ENCODE assay signal across 14 cellular contexts in genomic region chr20:1382670-1383069, GRCh38. TPM values are rescaled to one million over a fixed set of nuclear protein-coding genes. Genes with fewer than 3 reads are reported as not detected.
DNase-seq lines count a peak whose midpoint lies in the region; ATAC-seq and TF ChIP-seq lines count a peak whose summit lies in the region.
"Had no signal": no experiment of that assay in that cellular context is flagged by ENCODE, and none has a peak within 500 bp of the region (broad histone marks: within the 10 kb centered on the region; RNA-seq: fewer than 3 reads in every experiment).

No MANE protein-coding gene starts in this region.

- H3K27ac Mint-ChIP-seq in CD4-positive, CD25-positive, alpha-beta regulatory T cell: peak overlapping the region in 2 of 3 donors; percentile 4 to 34
- H3K27ac Mint-ChIP-seq in activated T-helper 2 cell treated with anti-CD3 and anti-CD28 coated beads, Interferon-gamma antibody, Interleukin-2, Interleukin-4, amounts not matched to agents 10 μg/mL and 5 μg/mL and 100 μg/mL, durations not matched to agents 14 hours and 24 hours and 36 hours: no peak overlapping the region
- H3K27ac Mint-ChIP-seq: stimulated activated effector memory CD8-positive, alpha-beta T cell treated with anti-CD3 and anti-CD28 coated beads, Interleukin-12 subunit alpha, Interleukin-12 subunit beta, amount 100 ng/mL, for 72 hours had no signal

- DNase-seq in CD4-positive, CD25-positive, alpha-beta regulatory T cell: no peak
- no peak for DNase-seq in adipocyte (ENCODE audit: low read depth)
- no peak for DNase-seq in left lung
- DNase-seq in activated T-helper 2 cell treated with anti-CD3 and anti-CD28 coated beads, Interferon-gamma antibody, Interleukin-2, Interleukin-4, amounts not matched to agents 10 μg/mL and 5 μg/mL and 100 μg/mL, durations not matched to agents 14 hours and 24 hours and 36 hours (ENCODE audit: low spot score): no peak
- no peak for DNase-seq in NCI-H510A (lab: John Stamatoyannopoulos, UW)
- no peak for DNase-seq in hepatocyte (ENCODE audit: low spot score)
- DNase-seq: activated CD4-positive, CD25-positive, alpha-beta regulatory T cell treated with anti-CD3 and anti-CD28 coated beads, Interleukin-2, amount 50 U/mL, for 72 hours; activated naive CD4-positive, alpha-beta T cell treated with anti-CD3 and anti-CD28 coated beads, Interleukin-2, amount 50 U/mL, for 16 hours; AML-193; foreskin fibroblast; T-helper 1 cell had no signal

- peaks cover 20% of the 10 kb centered on the region for H3K36me3 Mint-ChIP-seq in CD4-positive, CD25-positive, alpha-beta regulatory T cell
- H3K36me3 Mint-ChIP-seq in activated T-helper 2 cell treated with anti-CD3 and anti-CD28 coated beads, Interferon-gamma antibody, Interleukin-2, Interleukin-4, amounts not matched to agents 10 μg/mL and 5 μg/mL and 100 μg/mL, durations not matched to agents 14 hours and 24 hours and 36 hours (ENCODE audit: low read depth): peaks cover 47% of the 10 kb centered on the region

- no peaks in the 10 kb centered on the region for H3K9me3 ChIP-seq in CD4-positive, CD25-positive, alpha-beta regulatory T cell (ENCODE audit: control insufficient read depth in 2 of 2, low read length in 2 of 2)
- H3K9me3 ChIP-seq in adipocyte (ENCODE audit: control insufficient read depth, low read length) (no peaks in the 10 kb centered on the region), left lung (no peaks in the 10 kb centered on the region), skeletal muscle tissue (ENCODE audit: control insufficient read depth in 3 of 3, low read length in 3 of 3) (no peaks in the 10 kb centered on the region), hepatocyte (ENCODE audit: low read depth) (no peaks in the 10 kb centered on the region)

- peaks cover 61 to 99% (median 81%) of the 10 kb centered on the region in 4 donors for H3K4me1 Mint-ChIP-seq in CD4-positive, CD25-positive, alpha-beta regulatory T cell
- H3K4me1 Mint-ChIP-seq in activated T-helper 2 cell treated with anti-CD3 and anti-CD28 coated beads, Interferon-gamma antibody, Interleukin-2, Interleukin-4, amounts not matched to agents 10 μg/mL and 5 μg/mL and 100 μg/mL, durations not matched to agents 14 hours and 24 hours and 36 hours (ENCODE audit: low read depth): peaks cover 88% of the 10 kb centered on the region

- H3K9me2 ChIP-seq in hepatocyte (replicated peaks; ENCODE audit: insufficient read depth): no peaks in the 10 kb centered on the region

- H3K36me3 ChIP-seq in CD4-positive, CD25-positive, alpha-beta regulatory T cell (ENCODE audit: control insufficient read depth, insufficient read depth, low read length): peaks cover 26% of the 10 kb centered on the region
- H3K36me3 ChIP-seq in adipocyte (ENCODE audit: control insufficient read depth, insufficient read depth, low read length, severe bottlenecking): peaks cover 13% of the 10 kb centered on the region
- H3K36me3 ChIP-seq in left lung: peaks cover 0 to 12% of the 10 kb centered on the region in 2 donors
- peaks cover 0 to 6% (median 0%) of the 10 kb centered on the region in 3 donors for H3K36me3 ChIP-seq in skeletal muscle tissue (ENCODE audit: control insufficient read depth in 3 of 3, insufficient read depth in 3 of 3, low read length in 3 of 3)
- no peaks in the 10 kb centered on the region for H3K36me3 ChIP-seq in hepatocyte (replicated peaks; ENCODE audit: insufficient read depth, low read depth)

- H4K20me1 ChIP-seq in hepatocyte (ENCODE audit: insufficient read depth, poor library complexity, severe bottlenecking): peaks cover 82% of the 10 kb centered on the region

- peaks cover 60% of the 10 kb centered on the region for H3K4me1 ChIP-seq in CD4-positive, CD25-positive, alpha-beta regulatory T cell (ENCODE audit: control insufficient read depth, insufficient read depth, low read length, poor library complexity, severe bottlenecking)
- H3K4me1 ChIP-seq in adipocyte (ENCODE audit: control insufficient read depth, insufficient read depth, low read length) (peaks cover 44% of the 10 kb centered on the region), left lung (peaks cover 43 to 100% of the 10 kb centered on the region in 2 donors), skeletal muscle tissue (ENCODE audit: control insufficient read depth in 3 of 3, insufficient read depth in 3 of 3, low read length in 3 of 3) (peaks cover 35 to 75% (median 38%) of the 10 kb centered on the region in 3 donors), hepatocyte (ENCODE audit: insufficient read depth) (peaks cover 30% of the 10 kb centered on the region)

- H3K9me3 Mint-ChIP-seq in CD4-positive, CD25-positive, alpha-beta regulatory T cell: no peaks in the 10 kb centered on the region
- no peaks in the 10 kb centered on the region for H3K9me3 Mint-ChIP-seq in activated T-helper 2 cell treated with anti-CD3 and anti-CD28 coated beads, Interferon-gamma antibody, Interleukin-2, Interleukin-4, amounts not matched to agents 10 μg/mL and 5 μg/mL and 100 μg/mL, durations not matched to agents 14 hours and 24 hours and 36 hours
- H3K9me3 Mint-ChIP-seq: nephron; stimulated activated effector memory CD8-positive, alpha-beta T cell treated with anti-CD3 and anti-CD28 coated beads, Interleukin-12 subunit alpha, Interleukin-12 subunit beta, amount 100 ng/mL, for 72 hours had no signal

- no peak overlapping the region for H3K4me3 ChIP-seq in CD4-positive, CD25-positive, alpha-beta regulatory T cell (ENCODE audit: low read depth, low read length)
- H3K4me3 ChIP-seq in adipocyte (ENCODE audit: low read length) (peak overlapping the region; percentile 40), left lung (no peak overlapping the region), skeletal muscle tissue (ENCODE audit: low read length in 3 of 3) (peak overlapping the region in 2 of 3 donors; percentile 4), hepatocyte (no peak overlapping the region)

- no peak for ATAC-seq in CD4-positive, CD25-positive, alpha-beta regulatory T cell (ENCODE audit: low read depth in 2 of 2)
- peak; percentile 13 for ATAC-seq in left lung
- ATAC-seq: stimulated activated effector memory CD8-positive, alpha-beta T cell treated with anti-CD3 and anti-CD28 coated beads, Interleukin-12 subunit alpha, Interleukin-12 subunit beta, amount 100 ng/mL, for 72 hours had no signal

- H3K4me3 Mint-ChIP-seq in CD4-positive, CD25-positive, alpha-beta regulatory T cell: peak overlapping the region in 2 of 4 donors; percentile 16 to 32
- no peak overlapping the region for H3K4me3 Mint-ChIP-seq in activated T-helper 2 cell treated with anti-CD3 and anti-CD28 coated beads, Interferon-gamma antibody, Interleukin-2, Interleukin-4, amounts not matched to agents 10 μg/mL and 5 μg/mL and 100 μg/mL, durations not matched to agents 14 hours and 24 hours and 36 hours (ENCODE audit: low read depth)
- H3K4me3 Mint-ChIP-seq: nephron; stimulated activated effector memory CD8-positive, alpha-beta T cell treated with anti-CD3 and anti-CD28 coated beads, Interleukin-12 subunit alpha, Interleukin-12 subunit beta, amount 100 ng/mL, for 72 hours had no signal

- no peak for TF ChIP-seq CTCF in left lung (IDR thresholded peaks at IDR 0.05)
- no peak for TF ChIP-seq CTCF in hepatocyte (IDR thresholded peaks at IDR 0.05; ENCODE audit: poor library complexity)

- WGBS in hepatocyte (ENCODE audit: low lambda C conversion rate, missing lambda C conversion rate): 95% methylated on average over 4 of the region's 4 CpGs

- no peaks in the 10 kb centered on the region for H3K27me3 ChIP-seq in CD4-positive, CD25-positive, alpha-beta regulatory T cell (ENCODE audit: control insufficient read depth, insufficient read depth, low read length)
- H3K27me3 ChIP-seq in adipocyte (replicated peaks; ENCODE audit: control insufficient read depth, insufficient read depth, low read length) (no peaks in the 10 kb centered on the region), left lung (no peaks in the 10 kb centered on the region), skeletal muscle tissue (ENCODE audit: control insufficient read depth in 3 of 3, insufficient read depth in 3 of 3, low read length in 3 of 3) (no peaks in the 10 kb centered on the region), hepatocyte (no peaks in the 10 kb centered on the region)

- peak overlapping the region; percentile 2 for H3K9ac ChIP-seq in adipocyte (ENCODE audit: low read length)
- H3K9ac ChIP-seq in skeletal muscle tissue (ENCODE audit: low read depth in 1 of 3, low read length in 3 of 3): peak overlapping the region in 2 of 3 donors; percentile 23 to 69

- H3K79me2 ChIP-seq in hepatocyte: peaks cover 91% of the 10 kb centered on the region

- intact Hi-C loops in left lung (cut with DNase I): loop anchor here in 1 of 2 donors (10.0 kb wide), 1 partner anchor 58 kb away; the partner anchor contains the start of gene SDCBP2
- intact Hi-C loops in activated T-helper 2 cell treated with anti-CD3 and anti-CD28 coated beads, Interferon-gamma antibody, Interleukin-2, Interleukin-4, amounts not matched to agents 10 μg/mL and 5 μg/mL and 100 μg/mL, durations not matched to agents 14 hours and 24 hours and 36 hours (cut with micrococcal nuclease): no loop called here

- no peak overlapping the region for H3K27ac ChIP-seq in CD4-positive, CD25-positive, alpha-beta regulatory T cell (ENCODE audit: insufficient read depth, low read length, poor library complexity, severe bottlenecking)
- H3K27ac ChIP-seq in left lung (peak overlapping the region; percentile 5 to 79), skeletal muscle tissue (ENCODE audit: low read depth, low read length) (peak overlapping the region; percentile 77), hepatocyte (no peak overlapping the region)

- no peaks in the 10 kb centered on the region for H3K27me3 Mint-ChIP-seq in CD4-positive, CD25-positive, alpha-beta regulatory T cell
- H3K27me3 Mint-ChIP-seq in activated T-helper 2 cell treated with anti-CD3 and anti-CD28 coated beads, Interferon-gamma antibody, Interleukin-2, Interleukin-4, amounts not matched to agents 10 μg/mL and 5 μg/mL and 100 μg/mL, durations not matched to agents 14 hours and 24 hours and 36 hours (ENCODE audit: low read depth): no peaks in the 10 kb centered on the region

- no peak overlapping the region for H3K4me2 ChIP-seq in hepatocyte

- H2AFZ ChIP-seq in hepatocyte: no peak overlapping the region

RNA-seq across cellular contexts. Expression of gene FKBP1A, which starts 10.2 kb away (rescaled TPM):
- 84.3 TPM for total RNA-seq in CD4-positive, CD25-positive, alpha-beta regulatory T cell
- polyA plus RNA-seq in CD4-positive, CD25-positive, alpha-beta regulatory T cell: 10 to 100 TPM; 49.1 to 72.4 (median 59.4) TPM
- total RNA-seq in left lung (100 to 1,000 TPM; 278 to 385 TPM), skeletal muscle tissue (56.4 TPM), hepatocyte (99.5 and 121 TPM in 2 replicates)
- 320 and 330 TPM in 2 replicates for total RNA-seq in activated T-helper 2 cell treated with anti-CD3 and anti-CD28 coated beads, Interferon-gamma antibody, Interleukin-2, Interleukin-4, amounts not matched to agents 10 μg/mL and 5 μg/mL and 100 μg/mL, durations not matched to agents 14 hours and 24 hours and 36 hours
- 149 and 161 TPM in 2 replicates for polyA plus RNA-seq in hepatocyte

RNA-seq across cellular contexts. Expression of gene SDCBP2, which starts 53.7 kb away (rescaled TPM):
- total RNA-seq in CD4-positive, CD25-positive, alpha-beta regulatory T cell: 1.2 TPM
- polyA plus RNA-seq in CD4-positive, CD25-positive, alpha-beta regulatory T cell: 1 to 10 TPM; 1.6 to 4.3 (median 3.4) TPM
- total RNA-seq in left lung: 10 to 100 TPM; 13.5 to 21.5 TPM
- 1.6 TPM for total RNA-seq in skeletal muscle tissue
- total RNA-seq in activated T-helper 2 cell treated with anti-CD3 and anti-CD28 coated beads, Interferon-gamma antibody, Interleukin-2, Interleukin-4, amounts not matched to agents 10 μg/mL and 5 μg/mL and 100 μg/mL, durations not matched to agents 14 hours and 24 hours and 36 hours: 3.2 and 4.1 TPM in 2 replicates
- 57.2 and 64.1 TPM in 2 replicates for total RNA-seq in hepatocyte
- polyA plus RNA-seq in hepatocyte: 74.4 and 83.3 TPM in 2 replicates

Comparison
In these comparisons a context has a peak if more than half of its experiments do, and no peak if none do; other contexts are left out.
1. H3K27ac ChIP-seq: peak in left lung (2 of 2) and skeletal muscle tissue (single experiment); none in CD4-positive, CD25-positive, alpha-beta regulatory T cell (single experiment) and hepatocyte (single experiment).
2. H3K4me3 ChIP-seq: peak in adipocyte (single experiment) and skeletal muscle tissue (2 of 3); none in CD4-positive, CD25-positive, alpha-beta regulatory T cell (single experiment), left lung (0 of 2) and hepatocyte (single experiment).